In the genomic region with DNA sequence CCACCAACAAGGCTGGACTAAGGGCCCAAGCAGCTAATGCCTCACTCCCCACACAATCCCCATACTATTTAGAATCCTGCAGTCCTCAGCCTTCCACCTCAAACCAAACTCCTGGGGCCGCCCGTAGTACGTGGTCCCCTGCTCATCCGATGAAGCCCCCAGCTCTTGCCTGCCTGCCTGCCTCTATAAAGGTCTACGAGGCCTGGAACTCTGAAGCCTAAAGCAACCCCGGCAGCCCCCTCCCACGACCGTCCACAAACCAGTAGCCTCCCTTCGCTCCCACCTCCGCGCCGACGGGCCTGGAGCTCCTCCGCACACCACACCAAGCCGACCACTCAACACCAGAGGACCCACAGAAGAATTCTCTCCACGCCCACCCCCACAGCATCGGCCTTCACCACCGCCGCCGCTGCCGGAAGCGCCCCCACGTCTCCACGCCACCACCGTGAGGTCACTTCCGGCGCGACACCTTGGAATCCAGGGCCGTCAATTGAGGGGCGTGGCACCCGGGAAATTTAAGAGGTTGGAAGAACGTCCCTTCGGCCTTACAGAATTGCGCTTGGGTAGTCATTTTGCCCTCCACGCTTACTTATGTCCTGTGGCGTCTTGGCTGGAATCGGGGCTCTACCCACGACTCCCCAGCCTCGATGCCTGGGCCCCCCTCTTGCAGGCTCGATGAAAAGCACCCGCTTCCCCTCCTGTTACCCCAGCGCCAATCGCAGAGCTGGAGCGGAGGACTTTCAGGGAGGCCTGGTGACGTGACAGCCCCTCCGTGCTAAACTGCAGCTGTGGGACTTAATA, we compare ENCODE assay signal across 7 cellular contexts.
DNase-seq lines count a peak whose midpoint lies in the region; ATAC-seq and FAIRE-seq lines count a peak whose summit lies in the region.

A gene with protein sequence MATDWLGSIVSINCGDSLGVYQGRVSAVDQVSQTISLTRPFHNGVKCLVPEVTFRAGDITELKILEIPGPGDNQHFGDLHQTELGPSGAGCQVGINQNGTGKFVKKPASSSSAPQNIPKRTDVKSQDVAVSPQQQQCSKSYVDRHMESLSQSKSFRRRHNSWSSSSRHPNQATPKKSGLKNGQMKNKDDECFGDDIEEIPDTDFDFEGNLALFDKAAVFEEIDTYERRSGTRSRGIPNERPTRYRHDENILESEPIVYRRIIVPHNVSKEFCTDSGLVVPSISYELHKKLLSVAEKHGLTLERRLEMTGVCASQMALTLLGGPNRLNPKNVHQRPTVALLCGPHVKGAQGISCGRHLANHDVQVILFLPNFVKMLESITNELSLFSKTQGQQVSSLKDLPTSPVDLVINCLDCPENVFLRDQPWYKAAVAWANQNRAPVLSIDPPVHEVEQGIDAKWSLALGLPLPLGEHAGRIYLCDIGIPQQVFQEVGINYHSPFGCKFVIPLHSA (minus strand): TSS at position 428 of the 801 bp plus-strand sequence. CDS start 20,900 bp downstream, outside the sequence.

- peak; percentile 83 for ATAC-seq in HG03066 (IDR thresholded peaks at IDR 0.05; ENCODE audit: low read depth, unreplicated experiment)

- FAIRE-seq in GM18507 (lab: Jason Lieb, UNC): peak; percentile 89

- DNase-seq in GM18507 (ENCODE audit: extremely low spot score, insufficient read length, low read depth) (peak; percentile 76), NCI-H2227 treated with DMSO at 0.1 percent for 48 hours (lab: John Stamatoyannopoulos, UW) (peak; percentile 74), iris pigment epithelial cell (ENCODE audit: low read depth) (peak; percentile 77)
- DNase-seq in activated CD4-positive, CD25-positive, alpha-beta regulatory T cell treated with anti-CD3 and anti-CD28 coated beads, Interleukin-2, amount 50 U/mL, for 16 hours (ENCODE audit: low read depth, low spot score): peak; percentile 75
- peak; percentile 80 for DNase-seq in central memory CD4-positive, alpha-beta T cell
- DNase-seq in stimulated activated CD4-positive, alpha-beta T cell treated with anti-CD3 and anti-CD28 coated beads, Interleukin-12 subunit alpha, Interleukin-12 subunit beta, amount 100 ng/mL, for 24 hours (ENCODE audit: low read depth in 2 of 2): peak; percentile 74 to 88

Comparison
In these comparisons a context has a peak if more than half of its experiments do, and no peak if none do; other contexts are left out.
1. Peak in every context shown above with its lines: DNase-seq and ATAC-seq.